ENCODE assay signal across 9 cellular contexts in genomic region chr5:108720416-108720815, GRCh38. TPM values are rescaled to one million over a fixed set of nuclear protein-coding genes. Genes with fewer than 3 reads are reported as not detected.
A peak's percentile ranks its signal among the peaks of the same experiment; 100 is the strongest.
DNase-seq lines count a peak whose midpoint lies in the region; ATAC-seq, FAIRE-seq and TF ChIP-seq lines count a peak whose summit lies in the region.
"Had no signal": no experiment of that assay in that cellular context is flagged by ENCODE, and none has a peak within 500 bp of the region (broad histone marks: within the 10 kb centered on the region; RNA-seq: fewer than 3 reads in every experiment).

No MANE protein-coding gene starts in this region.

- H3K9me3 Mint-ChIP-seq in endodermal cell = no peaks in the 10 kb centered on the region
- peaks cover 10% of the 10 kb centered on the region for H3K9me3 Mint-ChIP-seq in Caco-2 (ENCODE audit: unreplicated experiment)

- no peaks in the 10 kb centered on the region for H3K36me3 Mint-ChIP-seq in endodermal cell (ENCODE audit: low read depth)
- H3K36me3 Mint-ChIP-seq in Caco-2 (ENCODE audit: insufficient read depth, unreplicated experiment) = no peaks in the 10 kb centered on the region

- H3K27ac Mint-ChIP-seq in endodermal cell (no peak overlapping the region), Caco-2 (ENCODE audit: unreplicated experiment) (no peak overlapping the region)

- no peak overlapping the region for H3K9ac ChIP-seq in endodermal cell (ENCODE audit: extremely low read depth, low read length, poor library complexity, severe bottlenecking)

- H3K4me1 Mint-ChIP-seq in endodermal cell (peaks cover 2% of the 10 kb centered on the region), Caco-2 (ENCODE audit: low read depth, unreplicated experiment) (no peaks in the 10 kb centered on the region)

- no peaks in the 10 kb centered on the region for H3K36me3 ChIP-seq in endodermal cell (ENCODE audit: control insufficient read depth, insufficient read depth, low read length)
- H3K36me3 ChIP-seq in Caco-2 (ENCODE audit: control insufficient read depth, insufficient read depth, low read length) = no peaks in the 10 kb centered on the region

- no TSS peak for BruUV-seq in Caco-2 (replicated peaks; lab: Mats Ljungman, UMichigan)

- ATAC-seq in GM19455 (IDR thresholded peaks at IDR 0.05; ENCODE audit: unreplicated experiment) (peak; percentile 84), HG03064 (IDR thresholded peaks at IDR 0.05; ENCODE audit: low read depth, unreplicated experiment) (peak; percentile 93)

- CTCF ChIA-PET in Caco-2 (lab: Charles Lee) = no interaction called here

- FAIRE-seq in GM12891 (lab: Jason Lieb, UNC) = peak; percentile 70

- H3K9me3 ChIP-seq in endodermal cell (ENCODE audit: control insufficient read depth, low read length) = no peaks in the 10 kb centered on the region
- no peaks in the 10 kb centered on the region for H3K9me3 ChIP-seq in Caco-2

- POLR2A ChIA-PET in Caco-2 (lab: Charles Lee) = no interaction called here

- H3K27me3 Mint-ChIP-seq in endodermal cell (ENCODE audit: insufficient read depth) = no peaks in the 10 kb centered on the region
- H3K27me3 Mint-ChIP-seq in Caco-2 (ENCODE audit: insufficient read depth, unreplicated experiment) = no peaks in the 10 kb centered on the region

- H3K27me3 ChIP-seq in endodermal cell (ENCODE audit: control insufficient read depth, insufficient read depth, low read length, poor library complexity, severe bottlenecking) (no peaks in the 10 kb centered on the region), Caco-2 (replicated peaks; ENCODE audit: control insufficient read depth, insufficient read depth, low read length) (no peaks in the 10 kb centered on the region)

- H3K4me3 ChIP-seq in endodermal cell (ENCODE audit: low read length) (no peak overlapping the region), Caco-2 (ENCODE audit: low read depth, low read length) (no peak overlapping the region)

- no peaks in the 10 kb centered on the region for H3K4me1 ChIP-seq in endodermal cell (ENCODE audit: control insufficient read depth, insufficient read depth, low read length)
- H3K4me1 ChIP-seq in Caco-2 = no peaks in the 10 kb centered on the region

- no peak for DNase-seq in GM12891 (ENCODE audit: insufficient read length, low spot score)
- peak; percentile 5 for DNase-seq in UCSD-AML1 (lab: John Stamatoyannopoulos, UW; ENCODE audit: unreplicated experiment)
- DNase-seq in activated CD4-positive, alpha-beta T cell treated with anti-CD3 and anti-CD28 coated beads for 4 hours = no peak
- no peak for DNase-seq in endodermal cell
- no peak for DNase-seq in NCI-H2196 (lab: John Stamatoyannopoulos, UW; ENCODE audit: unreplicated experiment)
- no peak for DNase-seq in Caco-2

- no peak overlapping the region for H3K27ac ChIP-seq in endodermal cell (ENCODE audit: low read depth, low read length)
- H3K27ac ChIP-seq: HL-60 had no signal

- no peak overlapping the region for H3K4me3 Mint-ChIP-seq in endodermal cell
- no peak overlapping the region for H3K4me3 Mint-ChIP-seq in Caco-2 (ENCODE audit: unreplicated experiment)

- no peak for TF ChIP-seq POLR2A in GM12891 (IDR thresholded peaks at IDR 0.05; ENCODE audit: low read depth, low read length)

- TF ChIP-seq CTCF in endodermal cell (conservative IDR thresholded peaks at IDR 0.05) (no peak), Caco-2 (IDR thresholded peaks at IDR 0.05; ENCODE audit: insufficient read depth in 1 of 2, low read depth in 1 of 2, low read length in 1 of 2, severe bottlenecking in 1 of 2, unreplicated experiment in 1 of 2) (no peak)

- intact Hi-C loops in Caco-2 (cut with micrococcal nuclease; ENCODE audit: unreplicated experiment) = no loop called here

TF ChIP-seq in GM12891, 5 proteins besides CTCF, POLR2A, EP300 and RAD21:
- TF ChIP-seq POU2F2 (IDR thresholded peaks at IDR 0.05; ENCODE audit: low read depth, low read length) = no peak
- TF ChIP-seq SPI1 (IDR thresholded peaks at IDR 0.05; ENCODE audit: low read depth, low read length) = no peak
- no peak for TF ChIP-seq TAF1 (IDR thresholded peaks at IDR 0.05; ENCODE audit: low read depth, low read length)
- TF ChIP-seq PAX5 (IDR thresholded peaks at IDR 0.05; ENCODE audit: insufficient read depth, low read length, severe bottlenecking) = no peak
- TF ChIP-seq POLR2AphosphoS5 (IDR thresholded peaks at IDR 0.05; ENCODE audit: low read depth, low read length) = no peak

RNA-seq across cellular contexts. Expression of gene FER, which starts 27.3 kb away (rescaled TPM):
- polyA plus RNA-seq in GM12891 (2012; ENCODE audit: low read depth, missing spikeins) = 5.2 TPM
- total RNA-seq in endodermal cell (10 to 100 TPM; 24.5 to 26.8 TPM), Caco-2 (2022) (43.1 and 48.7 TPM in 2 replicates)
- 10.2 TPM for polyA plus RNA-seq in endodermal cell (2013, experiment 1 of 2)
- 10.9 TPM for polyA plus RNA-seq in endodermal cell (2013, experiment 2 of 2)
